16 cellular contexts compared by ENCODE assay signal in genomic region chr20:44897133-44897532, GRCh38. TPM values are rescaled to one million over a fixed set of nuclear protein-coding genes. Genes with fewer than 3 reads are reported as not detected.
DNase-seq lines count a peak whose midpoint lies in the region; ATAC-seq and TF ChIP-seq lines count a peak whose summit lies in the region.
"Had no signal": no experiment of that assay in that cellular context is flagged by ENCODE, and none has a peak within 500 bp of the region (broad histone marks: within the 10 kb centered on the region; RNA-seq: fewer than 3 reads in every experiment).

No MANE protein-coding gene starts in this region.

- H3K27me3 ChIP-seq in CD8-positive, alpha-beta memory T cell (ENCODE audit: insufficient read depth, low read length, poor library complexity, severe bottlenecking) = no peaks in the 10 kb centered on the region
- H3K27me3 ChIP-seq in adipocyte (replicated peaks; ENCODE audit: control insufficient read depth, insufficient read depth, low read length) = no peaks in the 10 kb centered on the region
- H3K27me3 ChIP-seq: cardiac muscle cell, foreskin keratinocyte had no signal

- peaks cover 14% of the 10 kb centered on the region for H3K36me3 ChIP-seq in CD8-positive, alpha-beta memory T cell (ENCODE audit: insufficient read depth, low read length)
- peaks cover 23% of the 10 kb centered on the region for H3K36me3 ChIP-seq in adipocyte (ENCODE audit: control insufficient read depth, insufficient read depth, low read length, severe bottlenecking)

- POLR2A ChIA-PET in CD8-positive, alpha-beta memory T cell (lab: Charles Lee) = interaction anchor here (1.3 kb wide), 1 partner anchor 9 kb away, joined by 5 read pairs; no protein-coding TSS in a partner anchor

- CTCF ChIA-PET in CD8-positive, alpha-beta memory T cell (lab: Charles Lee) = interaction anchor here (1.5 to 1.7 kb wide), 2 partner anchors 30 to 145 kb away, joined by 3 to 4 read pairs; no protein-coding TSS in a partner anchor

- peak overlapping the region; percentile 13 to 77 for H3K4me3 Mint-ChIP-seq in CD14-positive monocyte
- peak overlapping the region in 5 of 7 donors; percentile 20 to 82 (median 51) for H3K4me3 Mint-ChIP-seq in CD8-positive, alpha-beta memory T cell
- peak overlapping the region; percentile 30 for H3K4me3 Mint-ChIP-seq in natural killer cell treated with Interleukin-12 subunit alpha and Interleukin-12 subunit beta and Interleukin-15 and Interleukin-18, amount 100 ng/mL, for 72 hours

- peaks cover 76% of the 10 kb centered on the region for H3K4me1 ChIP-seq in CD8-positive, alpha-beta memory T cell (ENCODE audit: insufficient read depth, low read length)
- peaks cover 34% of the 10 kb centered on the region for H3K4me1 ChIP-seq in adipocyte (ENCODE audit: control insufficient read depth, insufficient read depth, low read length)

- intact Hi-C loops in CD14-positive monocyte (cut with micrococcal nuclease) = no loop called here

- no peaks in the 10 kb centered on the region for H3K9me3 ChIP-seq in CD8-positive, alpha-beta memory T cell (ENCODE audit: low read length)
- no peaks in the 10 kb centered on the region for H3K9me3 ChIP-seq in adipocyte (ENCODE audit: control insufficient read depth, low read length)

- H3K27ac Mint-ChIP-seq in CD14-positive monocyte = peak overlapping the region; percentile 68 to 94 (median 89)
- H3K27ac Mint-ChIP-seq in CD8-positive, alpha-beta memory T cell = peak overlapping the region; percentile 22 to 86 (median 68)
- peak overlapping the region; percentile 20 to 28 for H3K27ac Mint-ChIP-seq in natural killer cell treated with Interleukin-12 subunit alpha and Interleukin-12 subunit beta and Interleukin-15 and Interleukin-18, amount 100 ng/mL, for 72 hours

- H3K4me3 ChIP-seq in CD8-positive, alpha-beta memory T cell (ENCODE audit: low read length) = no peak overlapping the region
- H3K4me3 ChIP-seq in adipocyte (ENCODE audit: low read length) = peak overlapping the region; percentile 7
- H3K4me3 ChIP-seq: cardiac muscle cell, lung had no signal

- no peak for TF ChIP-seq CTCF in CD14-positive monocyte (IDR thresholded peaks at IDR 0.05)

- H3K9ac ChIP-seq in adipocyte (ENCODE audit: low read length) = no peak overlapping the region

- no peak for DNase-seq in CD14-positive monocyte (ENCODE audit: low spot score)
- no peak for DNase-seq in CD8-positive, alpha-beta memory T cell
- DNase-seq in adipocyte (ENCODE audit: low read depth) = no peak
- no peak for DNase-seq in natural killer cell treated with Interleukin-12 subunit alpha and Interleukin-12 subunit beta and Interleukin-15 and Interleukin-18, amount 100 ng/mL, for 72 hours (ENCODE audit: low spot score)
- no peak for DNase-seq in NCI-H748 (lab: John Stamatoyannopoulos, UW; ENCODE audit: unreplicated experiment)
- DNase-seq in NCI-H146 treated with DMSO at 0.1 percent for 48 hours (lab: John Stamatoyannopoulos, UW; ENCODE audit: unreplicated experiment) = no peak
- DNase-seq: activated gamma-delta T cell; foreskin keratinocyte; NCI-H1092 treated with DMSO at 0.1 percent for 48 hours; NK-92 treated with Interleukin-12 subunit alpha and Interleukin-12 subunit beta, amount 100 ng/mL, for 24 hours; Right ventricle myocardium superior; stimulated activated naive CD4-positive, alpha-beta T cell treated with Interleukin-2 at 50 U/mL for 16 hours had no signal

- peaks cover 0 to 1% (median 0%) of the 10 kb centered on the region in 7 donors for H3K9me3 Mint-ChIP-seq in CD14-positive monocyte
- no peaks in the 10 kb centered on the region for H3K9me3 Mint-ChIP-seq in CD8-positive, alpha-beta memory T cell
- no peaks in the 10 kb centered on the region for H3K9me3 Mint-ChIP-seq in natural killer cell treated with Interleukin-12 subunit alpha and Interleukin-12 subunit beta and Interleukin-15 and Interleukin-18, amount 100 ng/mL, for 72 hours

- H3K27me3 Mint-ChIP-seq in CD14-positive monocyte (ENCODE audit: low read depth in 3 of 3) = peaks cover 0 to 1% (median 0%) of the 10 kb centered on the region in 3 donors
- H3K27me3 Mint-ChIP-seq in CD8-positive, alpha-beta memory T cell = no peaks in the 10 kb centered on the region
- H3K27me3 Mint-ChIP-seq in natural killer cell treated with Interleukin-12 subunit alpha and Interleukin-12 subunit beta and Interleukin-15 and Interleukin-18, amount 100 ng/mL, for 72 hours = no peaks in the 10 kb centered on the region

- H3K36me3 Mint-ChIP-seq in CD14-positive monocyte = peaks cover 25 to 43% of the 10 kb centered on the region in 2 donors
- peaks cover 0 to 60% (median 17%) of the 10 kb centered on the region in 3 donors for H3K36me3 Mint-ChIP-seq in CD8-positive, alpha-beta memory T cell
- peaks cover 10% of the 10 kb centered on the region for H3K36me3 Mint-ChIP-seq in natural killer cell treated with Interleukin-12 subunit alpha and Interleukin-12 subunit beta and Interleukin-15 and Interleukin-18, amount 100 ng/mL, for 72 hours

- peaks cover 66% of the 10 kb centered on the region for H3K4me1 Mint-ChIP-seq in CD14-positive monocyte
- peaks cover 74 to 94% (median 90%) of the 10 kb centered on the region in 3 donors for H3K4me1 Mint-ChIP-seq in CD8-positive, alpha-beta memory T cell
- peaks cover 58 to 67% of the 10 kb centered on the region in 2 donors for H3K4me1 Mint-ChIP-seq in natural killer cell treated with Interleukin-12 subunit alpha and Interleukin-12 subunit beta and Interleukin-15 and Interleukin-18, amount 100 ng/mL, for 72 hours (ENCODE audit: low read depth in 2 of 2)

- no peak for ATAC-seq in natural killer cell treated with Interleukin-12 subunit alpha and Interleukin-12 subunit beta and Interleukin-15 and Interleukin-18, amount 100 ng/mL, for 72 hours
- ATAC-seq in GM18873 (IDR thresholded peaks at IDR 0.05; ENCODE audit: low FRiP score, unreplicated experiment) = no peak
- ATAC-seq: foreskin keratinocyte had no signal

- H3K27ac ChIP-seq in CD8-positive, alpha-beta memory T cell (ENCODE audit: low read depth, low read length) = no peak overlapping the region
- H3K27ac ChIP-seq: C4-2B, cardiac muscle cell, foreskin keratinocyte had no signal

RNA-seq across cellular contexts. Expression of gene YWHAB, which starts 11.6 kb away (rescaled TPM):
- 100 to 1,000 TPM; 504 to 654 TPM for polyA plus RNA-seq in CD14-positive monocyte
- total RNA-seq in CD8-positive, alpha-beta memory T cell = 100 to 1,000 TPM; 275 to 276 TPM
- polyA plus RNA-seq in CD8-positive, alpha-beta memory T cell = 661 TPM
- total RNA-seq in natural killer cell treated with Interleukin-12 subunit alpha and Interleukin-12 subunit beta and Interleukin-15 and Interleukin-18, amount 100 ng/mL, for 72 hours = 100 to 1,000 TPM; 189 to 283 TPM

RNA-seq across cellular contexts. Expression of gene PABPC1L, which starts 12.7 kb away (rescaled TPM):
- polyA plus RNA-seq in CD14-positive monocyte = under 1 TPM in 1 of 2 donors, not detected in 1; 0.21 TPM
- 10 to 100 TPM; 61.1 to 61.4 TPM for total RNA-seq in CD8-positive, alpha-beta memory T cell
- polyA plus RNA-seq in CD8-positive, alpha-beta memory T cell = 1.3 TPM
- 100 to 1,000 TPM in 1 of 2 donors, 10 to 100 TPM in 1; 58.2 to 113 TPM for total RNA-seq in natural killer cell treated with Interleukin-12 subunit alpha and Interleukin-12 subunit beta and Interleukin-15 and Interleukin-18, amount 100 ng/mL, for 72 hours

Comparison
In these comparisons a context has a peak if more than half of its experiments do, and no peak if none do; other contexts are left out.
1. H3K27ac Mint-ChIP-seq: peak in every context shown above with its lines; median percentile 89 in CD14-positive monocyte; 68 in CD8-positive, alpha-beta memory T cell; 24 in natural killer cell treated with Interleukin-12 subunit alpha and Interleukin-12 subunit beta and Interleukin-15 and Interleukin-18, amount 100 ng/mL, for 72 hours.